9 cellular contexts compared by ENCODE assay signal in genomic region chr17:75155191-75155601, GRCh38. TPM values are rescaled to one million over a fixed set of nuclear protein-coding genes. Genes with fewer than 3 reads are reported as not detected.
DNase-seq lines count a peak whose midpoint lies in the region; ATAC-seq and TF ChIP-seq lines count a peak whose summit lies in the region.
"Had no signal": no experiment of that assay in that cellular context is flagged by ENCODE, and none has a peak within 500 bp of the region (broad histone marks: within the 10 kb centered on the region; RNA-seq: fewer than 3 reads in every experiment).

No MANE protein-coding gene starts in this region.

- peak overlapping the region; percentile 98 for H3K4me3 Mint-ChIP-seq in Caco-2 (ENCODE audit: unreplicated experiment)
- H3K4me3 Mint-ChIP-seq in central memory CD8-positive, alpha-beta T cell: peak overlapping the region; percentile 94
- H3K4me3 Mint-ChIP-seq in nephron: peak overlapping the region; percentile 10 to 85 (median 23)

- ATAC-seq in central memory CD8-positive, alpha-beta T cell (replicated peaks; ENCODE audit: extremely low read depth, poor library complexity, severe bottlenecking): no peak
- ATAC-seq in GM21360 (IDR thresholded peaks at IDR 0.05; ENCODE audit: unreplicated experiment): no peak

- CTCF ChIA-PET in Caco-2 (lab: Charles Lee): interaction anchor here (0.7 to 1.5 kb wide), 6 partner anchors 19 to 189 kb away, joined by 3 to 6 read pairs (median 4); no protein-coding TSS in a partner anchor

- H3K79me2 ChIP-seq in Karpas-422 (ENCODE audit: low read length): peaks cover 41% of the 10 kb centered on the region

- peak overlapping the region; percentile 59 for H3K27ac ChIP-seq in Karpas-422 (ENCODE audit: low read length)

- H3K9me3 Mint-ChIP-seq in Caco-2 (ENCODE audit: unreplicated experiment) (no peaks in the 10 kb centered on the region), nephron (no peaks in the 10 kb centered on the region)
- H3K9me3 Mint-ChIP-seq in central memory CD8-positive, alpha-beta T cell: no peaks in the 10 kb centered on the region

- POLR2A ChIA-PET in Caco-2 (lab: Charles Lee): interaction anchor here (0.6 to 1.4 kb wide), 10 partner anchors 8 to 107 kb away, joined by 3 to 7 read pairs (median 4); no protein-coding TSS in a partner anchor

- intact Hi-C loops in Caco-2 (cut with micrococcal nuclease; ENCODE audit: unreplicated experiment): loop anchor here (2.0 kb wide), 1 partner anchor 24 kb away; the partner anchor contains the start of gene NT5C

- H3K4me1 ChIP-seq in Caco-2: peaks cover 31% of the 10 kb centered on the region
- peaks cover 23% of the 10 kb centered on the region for H3K4me1 ChIP-seq in Karpas-422 (ENCODE audit: low read length)

- H3K9me2 ChIP-seq in Karpas-422 (replicated peaks; ENCODE audit: insufficient read depth, low read length): no peaks in the 10 kb centered on the region

- no peaks in the 10 kb centered on the region for H3K27me3 ChIP-seq in Caco-2 (replicated peaks; ENCODE audit: control insufficient read depth, insufficient read depth, low read length)
- no peaks in the 10 kb centered on the region for H3K27me3 ChIP-seq in Karpas-422 (ENCODE audit: low read length)
- H3K27me3 ChIP-seq: left lung had no signal

- H4K20me1 ChIP-seq in Karpas-422 (ENCODE audit: insufficient read depth, low read depth, low read length): peaks cover 18% of the 10 kb centered on the region; the same call in 1 of the 2 replicates

- peak overlapping the region; percentile 95 for H3K27ac Mint-ChIP-seq in Caco-2 (ENCODE audit: unreplicated experiment)
- H3K27ac Mint-ChIP-seq in central memory CD8-positive, alpha-beta T cell (ENCODE audit: low read depth): no peak overlapping the region
- H3K27ac Mint-ChIP-seq in nephron: peak overlapping the region; percentile 40 to 91 (median 79)

- H3K9ac ChIP-seq in Karpas-422 (ENCODE audit: low read length): peak overlapping the region; percentile 50

- H3K36me3 ChIP-seq in Caco-2 (ENCODE audit: control insufficient read depth, insufficient read depth, low read length): no peaks in the 10 kb centered on the region
- peaks cover 6% of the 10 kb centered on the region; the same call in 1 of the 2 replicates for H3K36me3 ChIP-seq in Karpas-422 (ENCODE audit: insufficient read depth, low read length)
- H3K36me3 ChIP-seq: left lung had no signal

- H3K4me3 ChIP-seq in Caco-2 (ENCODE audit: low read depth, low read length) (no peak overlapping the region), Karpas-422 (ENCODE audit: low read length) (peak overlapping the region; percentile 50)

- no peak for TF ChIP-seq CTCF in Caco-2 (IDR thresholded peaks at IDR 0.05; ENCODE audit: insufficient read depth in 1 of 2, low read depth in 1 of 2, low read length in 1 of 2, severe bottlenecking in 1 of 2, unreplicated experiment in 1 of 2)
- no peak for TF ChIP-seq CTCF in nephron (IDR thresholded peaks at IDR 0.05; ENCODE audit: unreplicated experiment in 3 of 3)

- H3K36me3 Mint-ChIP-seq in Caco-2 (ENCODE audit: insufficient read depth, unreplicated experiment) (peaks cover 65% of the 10 kb centered on the region), nephron (ENCODE audit: low read depth) (peaks cover 12% of the 10 kb centered on the region)
- H3K36me3 Mint-ChIP-seq in central memory CD8-positive, alpha-beta T cell (ENCODE audit: insufficient read depth): peaks cover 18% of the 10 kb centered on the region

- peak overlapping the region; percentile 65 for H3K4me2 ChIP-seq in Karpas-422 (ENCODE audit: low read depth, low read length, poor library complexity, severe bottlenecking)

- H3K27me3 Mint-ChIP-seq in Caco-2 (ENCODE audit: insufficient read depth, unreplicated experiment) (no peaks in the 10 kb centered on the region), nephron (ENCODE audit: low read depth) (peaks cover 3% of the 10 kb centered on the region)
- H3K27me3 Mint-ChIP-seq in central memory CD8-positive, alpha-beta T cell: no peaks in the 10 kb centered on the region

- TSS peak; percentile 71 for BruUV-seq in Caco-2 (replicated peaks; lab: Mats Ljungman, UMichigan)

- H3K4me1 Mint-ChIP-seq in Caco-2 (ENCODE audit: low read depth, unreplicated experiment) (peaks cover 41% of the 10 kb centered on the region), nephron (peaks cover 34% of the 10 kb centered on the region)
- peaks cover 28% of the 10 kb centered on the region for H3K4me1 Mint-ChIP-seq in central memory CD8-positive, alpha-beta T cell

- no peaks in the 10 kb centered on the region for H3K9me3 ChIP-seq in Caco-2
- H3K9me3 ChIP-seq in Karpas-422 (ENCODE audit: low read length): no peaks in the 10 kb centered on the region
- H3K9me3 ChIP-seq: left lung had no signal

- DNase-seq in Caco-2 (no peak), Karpas-422 (no peak), dermis blood vessel endothelial cell (no peak), putamen (ENCODE audit: low spot score) (no peak), KG1 (lab: John Stamatoyannopoulos, UW) (no peak)
- DNase-seq in central memory CD8-positive, alpha-beta T cell (ENCODE audit: low spot score in 2 of 2): no peak

- H2AFZ ChIP-seq in Karpas-422 (ENCODE audit: low read length): peak overlapping the region; percentile 79; the same call in 1 of the 2 replicates

RNA-seq across cellular contexts. Expression of gene JPT1, which starts 0.9 kb away (rescaled TPM):
- total RNA-seq in Caco-2 (2022): 210 and 244 TPM in 2 replicates
- total RNA-seq in Karpas-422 (2014; rRNA removed; shearing (Covaris generic); ENCODE audit: low replicate concordance): 98.2 and 159 TPM in 2 replicates
- total RNA-seq in dermis blood vessel endothelial cell: 120 and 160 TPM in 2 replicates

RNA-seq across cellular contexts. Expression of gene NT5C, which starts 23.7 kb away (rescaled TPM):
- total RNA-seq in Caco-2 (2022): 59.3 and 68.4 TPM in 2 replicates
- 43.6 and 174 TPM in 2 replicates for total RNA-seq in Karpas-422 (2014; rRNA removed; shearing (Covaris generic); ENCODE audit: low replicate concordance)
- 48.8 and 51.9 TPM in 2 replicates for total RNA-seq in dermis blood vessel endothelial cell

RNA-seq across cellular contexts. Expression of gene SUMO2, which starts 27.6 kb away (rescaled TPM):
- total RNA-seq in Caco-2 (2022) (675 and 693 TPM in 2 replicates), dermis blood vessel endothelial cell (116 and 134 TPM in 2 replicates)
- total RNA-seq in Karpas-422 (2014; rRNA removed; shearing (Covaris generic); ENCODE audit: low replicate concordance): 136 and 177 TPM in 2 replicates

RNA-seq across cellular contexts. Expression of gene ARMC7, which starts 45.4 kb away (rescaled TPM):
- 23.6 and 26.0 TPM in 2 replicates for total RNA-seq in Caco-2 (2022)
- total RNA-seq in Karpas-422 (2014; rRNA removed; shearing (Covaris generic); ENCODE audit: low replicate concordance): 6.1 and 12.8 TPM in 2 replicates
- total RNA-seq in dermis blood vessel endothelial cell: 3.1 and 3.9 TPM in 2 replicates

RNA-seq across cellular contexts. Expression of gene NUP85, which starts 50.3 kb away (rescaled TPM):
- total RNA-seq in Caco-2 (2022) (119 and 142 TPM in 2 replicates), dermis blood vessel endothelial cell (37.6 and 41.5 TPM in 2 replicates)
- total RNA-seq in Karpas-422 (2014; rRNA removed; shearing (Covaris generic); ENCODE audit: low replicate concordance): 40.6 and 47.8 TPM in 2 replicates

Comparison
In these comparisons a context has a peak if more than half of its experiments do, and no peak if none do; other contexts are left out.
1. H3K4me3 Mint-ChIP-seq: peak in every context shown above with its lines; median percentile 98 in Caco-2; 94 in central memory CD8-positive, alpha-beta T cell; 23 in nephron.